In the genomic region with DNA sequence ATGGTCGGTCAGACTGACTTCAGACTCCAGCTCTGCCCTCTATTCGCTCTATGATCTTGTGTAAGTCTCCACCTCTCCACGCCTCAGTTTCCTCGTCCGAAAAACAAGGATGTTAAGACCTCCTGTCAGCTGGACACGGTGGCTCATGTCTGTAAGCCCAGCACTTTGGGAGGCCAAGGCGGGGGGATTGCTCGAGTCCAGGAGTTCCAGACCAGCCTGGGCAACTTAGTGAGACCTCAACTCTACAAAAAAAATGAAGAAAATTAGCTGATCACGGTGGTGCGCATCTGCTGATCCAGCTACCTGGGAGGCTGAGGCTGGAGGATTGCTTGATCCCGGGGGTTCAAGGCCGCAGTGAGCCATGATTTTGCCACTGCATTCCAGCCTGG, we compare ENCODE assay signal across 19 cellular contexts. TPM values are rescaled to one million over a fixed set of nuclear protein-coding genes. Genes with fewer than 3 reads are reported as not detected.
DNase-seq lines count a peak whose midpoint lies in the region; ATAC-seq, FAIRE-seq and TF ChIP-seq lines count a peak whose summit lies in the region.
"Had no signal": no experiment of that assay in that cellular context is flagged by ENCODE, and none has a peak within 500 bp of the region (broad histone marks: within the 10 kb centered on the region; RNA-seq: fewer than 3 reads in every experiment).

No MANE protein-coding gene starts in this region.

- no peaks in the 10 kb centered on the region for H3K79me1 ChIP-seq in H9 (ENCODE audit: insufficient read depth, low read depth, low read length, poor library complexity, severe bottlenecking)

- H4K20me1 ChIP-seq in H9 (ENCODE audit: control insufficient read depth, insufficient read depth, insufficient read length): no peaks in the 10 kb centered on the region

- TF ChIP-seq CTCF in Calu3 (IDR thresholded peaks at IDR 0.05; ENCODE audit: unreplicated experiment) (no peak), H9 (conservative IDR thresholded peaks at IDR 0.05) (no peak), endodermal cell (conservative IDR thresholded peaks at IDR 0.05) (no peak), pancreas (IDR thresholded peaks at IDR 0.05) (no peak)

- no peak overlapping the region for H3K4me2 ChIP-seq in H9 (ENCODE audit: insufficient read depth, insufficient read length, low read length)

- H2AFZ ChIP-seq in H9 (ENCODE audit: low read length): no peak overlapping the region

- H3K36me3 ChIP-seq in endodermal cell (ENCODE audit: control insufficient read depth, insufficient read depth, low read length) (no peaks in the 10 kb centered on the region), pancreas (no peaks in the 10 kb centered on the region)
- H3K36me3 ChIP-seq: HAP-1 had no signal

- H3K4me3 Mint-ChIP-seq in Calu3 (ENCODE audit: low read depth, unreplicated experiment): no peak overlapping the region
- H3K4me3 Mint-ChIP-seq in H9: peak overlapping the region in 1 of 2 experiments; percentile 1; a peak in 1 of 5 replicates
- H3K4me3 Mint-ChIP-seq in endodermal cell: no peak overlapping the region

- peaks cover 75% of the 10 kb centered on the region for H3K4me1 Mint-ChIP-seq in Calu3 (ENCODE audit: low read depth, unreplicated experiment)
- peaks cover 50 to 51% of the 10 kb centered on the region in 2 experiments for H3K4me1 Mint-ChIP-seq in H9
- peaks cover 8% of the 10 kb centered on the region for H3K4me1 Mint-ChIP-seq in endodermal cell

- H3K14ac ChIP-seq in H9 (ENCODE audit: insufficient read depth, low read length): peak overlapping the region; percentile 33; the same call in 1 of the 2 replicates

- no peak overlapping the region for H3T11ph ChIP-seq in H9 (ENCODE audit: low read length)

- BruUV-seq in Calu3 (replicated peaks; lab: Mats Ljungman, UMichigan): no TSS peak

- H3K9ac ChIP-seq in H9 (ENCODE audit: extremely low read depth, insufficient read length, low read length) (no peak overlapping the region), endodermal cell (ENCODE audit: extremely low read depth, low read length, poor library complexity, severe bottlenecking) (no peak overlapping the region)

- no peaks in the 10 kb centered on the region for H3K9me3 ChIP-seq in H9 (ENCODE audit: control insufficient read depth, low read depth, low read length)
- no peaks in the 10 kb centered on the region for H3K9me3 ChIP-seq in endodermal cell (ENCODE audit: control insufficient read depth, low read length)
- no peaks in the 10 kb centered on the region for H3K9me3 ChIP-seq in pancreas
- H3K9me3 ChIP-seq: HAP-1 had no signal

- no peak overlapping the region for H2BK5ac ChIP-seq in H9 (ENCODE audit: insufficient read length, low read length)

- H3K4me3 ChIP-seq in endodermal cell (ENCODE audit: low read length) (no peak overlapping the region), pancreas (no peak overlapping the region)
- H3K4me3 ChIP-seq: HAP-1, SK-N-MC had no signal

- H3K27ac Mint-ChIP-seq in Calu3 (ENCODE audit: unreplicated experiment) (peak overlapping the region; percentile 99), H9 (peak overlapping the region in 2 of 3 experiments; percentile 80 to 87; a peak in 3 of 7 replicates), endodermal cell (no peak overlapping the region)

- H3K79me2 ChIP-seq in H9 (ENCODE audit: insufficient read depth, low read length): no peaks in the 10 kb centered on the region

- WGBS in H9 (ENCODE audit: extremely low coverage, insufficient read length, low lambda C conversion rate): no CpG with 5 or more reads among the region's 12 CpGs
- 88 to 93% methylated on average over 6 to 12 of the region's 12 CpGs for WGBS in endodermal cell (ENCODE audit: insufficient coverage in 1 of 2, insufficient read length in 1 of 2), 2 experiments
- WGBS in pancreas, 2 donors: 83 to 85% methylated on average over 12 of the region's 12 CpGs

- intact Hi-C loops in Calu3 (cut with micrococcal nuclease; ENCODE audit: unreplicated experiment) (no loop called here), pancreas (cut with DNase I) (loop anchor here in 2 of 3 donors (5.0 to 10.0 kb wide), 2 partner anchors 40 to 48 kb away; no protein-coding TSS in a partner anchor)

- peaks cover 4% of the 10 kb centered on the region for H3K23me2 ChIP-seq in H9 (ENCODE audit: insufficient read length, low read depth, low read length, poor library complexity, severe bottlenecking)

- H2BK120ac ChIP-seq in H9 (ENCODE audit: low read depth, low read length, poor library complexity, severe bottlenecking): no peak overlapping the region

- H3K36me3 Mint-ChIP-seq in Calu3 (ENCODE audit: insufficient read depth, unreplicated experiment) (peaks cover 62% of the 10 kb centered on the region), H9 (ENCODE audit: insufficient read depth in 1 of 3, low read depth in 3 of 3) (peaks cover 0 to 7% (median 2%) of the 10 kb centered on the region in 3 experiments; a peak in 3 of 7 replicates), endodermal cell (ENCODE audit: low read depth) (no peaks in the 10 kb centered on the region)

- no peak overlapping the region for H4K8ac ChIP-seq in H9 (replicated peaks; ENCODE audit: insufficient read length, low read depth, low read length)

- no peak for DNase-seq in Calu3
- DNase-seq in H9: no peak
- peak; percentile 44 for DNase-seq in endodermal cell
- no peak for DNase-seq in pancreas
- DNase-seq in T-helper 2 cell: no peak
- DNase-seq in activated gamma-delta T cell (lab: John Stamatoyannopoulos, UW): no peak
- no peak for DNase-seq in NCI-H1930 (lab: John Stamatoyannopoulos, UW)
- DNase-seq: COR-L47, DMS53, MV-4-11, NCI-H1436, NCI-H2081 treated with DMSO at 0.1 percent for 48 hours, NCI-H2227 treated with DMSO at 0.1 percent for 48 hours, NCI-H524 had no signal

- H2BK15ac ChIP-seq in H9 (ENCODE audit: low read depth, low read length): no peak overlapping the region

- no peak for FAIRE-seq in pancreas (lab: Jason Lieb, UNC)

- H2AK5ac ChIP-seq in H9 (ENCODE audit: insufficient read length, low read length): no peak overlapping the region

- H3K9me3 Mint-ChIP-seq in Calu3 (ENCODE audit: low read depth, unreplicated experiment) (no peaks in the 10 kb centered on the region), H9 (peaks cover 0 to 8% of the 10 kb centered on the region in 2 experiments; a peak in 3 of 5 replicates), endodermal cell (no peaks in the 10 kb centered on the region)

- H3K27me3 ChIP-seq in H9 (ENCODE audit: insufficient read depth, low read length) (no peaks in the 10 kb centered on the region), endodermal cell (ENCODE audit: control insufficient read depth, insufficient read depth, low read length, poor library complexity, severe bottlenecking) (peaks cover 41% of the 10 kb centered on the region), pancreas (no peaks in the 10 kb centered on the region)

- H3K27ac ChIP-seq in H9 (ENCODE audit: insufficient read length, low read depth, low read length) (peak overlapping the region; percentile 63), endodermal cell (ENCODE audit: low read depth, low read length) (peak overlapping the region; percentile 51), pancreas (peak overlapping the region in 3 of 4 donors; percentile 13 to 74 (median 64))
- H3K27ac ChIP-seq: SK-N-MC had no signal

- H2BK12ac ChIP-seq in H9 (ENCODE audit: insufficient read length, low read depth, low read length): no peak overlapping the region

- ATAC-seq in pancreas: no peak
- ATAC-seq in HG02973 (IDR thresholded peaks at IDR 0.05; ENCODE audit: unreplicated experiment): no peak
- ATAC-seq: Panc1 had no signal

- H3K27me3 Mint-ChIP-seq in Calu3 (ENCODE audit: unreplicated experiment) (no peaks in the 10 kb centered on the region), H9 (ENCODE audit: low read depth) (peaks cover 10% of the 10 kb centered on the region), endodermal cell (ENCODE audit: insufficient read depth) (peaks cover 57% of the 10 kb centered on the region)

- no peak overlapping the region for H3K23ac ChIP-seq in H9 (ENCODE audit: insufficient read length, low read depth, low read length)

- H3K4me1 ChIP-seq in H9 (ENCODE audit: insufficient read depth, low read length): peaks cover 6% of the 10 kb centered on the region; the same call in 1 of the 2 replicates
- H3K4me1 ChIP-seq in endodermal cell (ENCODE audit: control insufficient read depth, insufficient read depth, low read length): no peaks in the 10 kb centered on the region
- H3K4me1 ChIP-seq in pancreas: peaks cover 0 to 20% (median 12%) of the 10 kb centered on the region in 3 donors

- H3K18ac ChIP-seq in H9 (ENCODE audit: insufficient read length, low read depth, low read length): no peak overlapping the region

- CTCF ChIA-PET in Calu3 (lab: Charles Lee): interaction anchor here (0.8 to 3.8 kb wide), 3 partner anchors 37 to 45 kb away, joined by 3 to 115 read pairs (median 4); a partner anchor contains a TSS

- H2BK20ac ChIP-seq in H9 (ENCODE audit: low read depth, low read length, poor library complexity, severe bottlenecking): no peak overlapping the region

- no peak overlapping the region for H3K56ac ChIP-seq in H9 (ENCODE audit: insufficient read length, low read depth, low read length)

- no peak overlapping the region for H4K5ac ChIP-seq in H9 (ENCODE audit: insufficient read length, low read depth, low read length)

- no peak overlapping the region for H3K4ac ChIP-seq in H9 (ENCODE audit: low read depth, low read length)

- no peak overlapping the region for H4K91ac ChIP-seq in H9 (ENCODE audit: insufficient read length, low read depth, low read length)

RNA-seq across cellular contexts. Expression of a gene that starts 36.6 kb away (rescaled TPM):
- total RNA-seq in Calu3 (2022) (1,275 and 1,278 TPM in 2 replicates), H9 (2021) (1.5 TPM in 2 replicates), endodermal cell (1 to 10 TPM; 1.1 to 1.9 TPM), pancreas (1 to 10 TPM in 1 of 6 donors, under 1 TPM in 4, not detected in 1; 0.16 to 4.0 (median 0.26) TPM)
- polyA plus RNA-seq in endodermal cell (2013, experiment 1 of 2): 2.5 TPM
- polyA plus RNA-seq in endodermal cell (2013, experiment 2 of 2): 0.70 TPM
- polyA plus RNA-seq in pancreas: under 1 TPM; 0.07 to 0.15 TPM
- total RNA-seq: HT1080 had no signal

Comparison
In these comparisons a context has a peak if more than half of its experiments do, and no peak if none do; other contexts are left out.
1. RNA of a gene that starts 36.6 kb away (total RNA-seq): 1,275 to 1,278 TPM in Calu3; 1.1 to 1.9 TPM in endodermal cell, 1.5 TPM in H9 and 0.16 to 4.0 TPM in pancreas; every median in the first group is over 100 times any median in the second.
2. Peak in every context shown above with its lines, with median percentiles within 50 percentile points of each other: H3K27ac ChIP-seq.